ENCODE assay signal across 30 cellular contexts in genomic region chr12:44428825-44429224, GRCh38.
DNase-seq lines count a peak whose midpoint lies in the region; ATAC-seq, FAIRE-seq and TF ChIP-seq lines count a peak whose summit lies in the region.
"Had no signal": no experiment of that assay in that cellular context is flagged by ENCODE, and none has a peak within 500 bp of the region (broad histone marks: within the 10 kb centered on the region; RNA-seq: fewer than 3 reads in every experiment).

No MANE protein-coding gene starts in this region.

- no peaks in the 10 kb centered on the region for H3K27me3 ChIP-seq in H7 (ENCODE audit: control insufficient read depth, insufficient read depth, low read length)
- no peaks in the 10 kb centered on the region for H3K27me3 ChIP-seq in H1 (replicated peaks in 1 of 4; ENCODE audit: control insufficient read depth in 3 of 4, extremely low read depth in 1 of 4, insufficient read depth in 3 of 4, low read length in 3 of 4)
- H3K27me3 ChIP-seq: adrenal gland, pancreas, Peyer's patch, upper lobe of right lung had no signal

- no peak overlapping the region for H2BK12ac ChIP-seq in H1 (ENCODE audit: low read depth, low read length)

- H4K20me1 ChIP-seq in H1 (replicated peaks in 1 of 2; ENCODE audit: control insufficient read depth in 1 of 2, insufficient read depth in 2 of 2, low read length in 2 of 2): no peaks in the 10 kb centered on the region

- no peak overlapping the region for H4K5ac ChIP-seq in H1 (ENCODE audit: insufficient read length, low read depth, low read length)

- H3K4me1 ChIP-seq in H1 (replicated peaks in 1 of 4; ENCODE audit: control insufficient read depth in 3 of 4, insufficient read depth in 4 of 4, low read length in 3 of 4): peaks cover 2 to 10% (median 8%) of the 10 kb centered on the region in 4 experiments; a peak in 6 of 7 replicates
- H3K4me1 ChIP-seq: adrenal gland, Caco-2, pancreas, Peyer's patch, upper lobe of right lung had no signal

- H3K4me2 ChIP-seq in H1 (ENCODE audit: insufficient read depth in 1 of 2, low read depth in 2 of 2, low read length in 2 of 2): peak overlapping the region; percentile 39 to 47

- H3K9me3 ChIP-seq in H1 (ENCODE audit: insufficient read depth in 2 of 2, low read depth in 1 of 2, low read length in 1 of 2): no peaks in the 10 kb centered on the region
- H3K9me3 ChIP-seq: adrenal gland, Caco-2, pancreas, Peyer's patch, upper lobe of right lung had no signal

- H4K8ac ChIP-seq in H1 (ENCODE audit: extremely low read depth, insufficient read depth, low read length): no peak overlapping the region

- H3K23ac ChIP-seq in H1 (ENCODE audit: insufficient read length): no peak overlapping the region

- peak; percentile 43 for DNase-seq in H7
- peak in 1 of 2 experiments; percentile 41 for DNase-seq in H1 (ENCODE audit: low read depth in 1 of 2, low spot score in 2 of 2)
- DNase-seq in left kidney (ENCODE audit: low read depth, low spot score): peak; percentile 15
- no peak for DNase-seq in NCI-H2107 (lab: John Stamatoyannopoulos, UW)
- no peak for DNase-seq in NCI-H1105 (lab: John Stamatoyannopoulos, UW)
- DNase-seq: activated CD8-positive, alpha-beta T cell treated with anti-CD3 and anti-CD28 coated beads for 36 hours; activated naive CD4-positive, alpha-beta T cell treated with anti-CD3 and anti-CD28 coated beads, Interleukin-2, amount 10 ng/mL, durations not matched to agents 7 days and 5 days; adrenal gland; Caco-2; DMS79; glutamatergic neuron; GOT3; left cardiac atrium; NCI-H1105 treated with DMSO at 0.1 percent for 48 hours; NCI-H187 treated with DMSO at 0.1 percent for 48 hours; NCI-H2227 treated with DMSO at 0.1 percent for 48 hours; NCI-H526; nephron progenitor cell; pancreas; Peyer's patch; retina; SHP77 treated with DMSO at 0.1 percent for 48 hours; stimulated activated naive B cell treated with anti-CD40 and anti-IgM and Interleukin-4, amounts not matched to agents 10 μg/mL and 1 μg/mL and 100 μg/mL, for 72 hours; upper lobe of right lung had no signal

- no peaks in the 10 kb centered on the region for H3K79me2 ChIP-seq in H1 (ENCODE audit: control insufficient read depth in 1 of 2, insufficient read depth in 2 of 2, low read length in 2 of 2)

- 0 out of 2 replicates have a peak overlapping the region, but pooled peaks have one; percentile 0 for H2AFZ ChIP-seq in H1 (ENCODE audit: low read length)

- H3K4me3 ChIP-seq in H7 (ENCODE audit: insufficient read depth, low read depth, low read length) (no peak overlapping the region), H1 (ENCODE audit: extremely low read depth in 1 of 4, insufficient read depth in 2 of 4, low read depth in 3 of 4, low read length in 4 of 4) (no peak overlapping the region; a peak in 1 of 8 replicates)
- H3K4me3 ChIP-seq: adrenal gland, pancreas, Peyer's patch, upper lobe of right lung had no signal

- no peak overlapping the region for H2AK5ac ChIP-seq in H1 (ENCODE audit: low read depth, low read length)

- no peak overlapping the region for H3K9ac ChIP-seq in H1 (replicated peaks in 1 of 4; ENCODE audit: extremely low read depth in 1 of 4, low read depth in 3 of 4, low read length in 3 of 4)

- peak; percentile 98 for FAIRE-seq in H1 (lab: Jason Lieb, UNC)
- FAIRE-seq: GM18507, GM19239, pancreas had no signal

- H3K4ac ChIP-seq in H1 (replicated peaks; ENCODE audit: insufficient read length, low read depth, low read length): no peak overlapping the region

- 17% methylated on average over 2 of the region's 2 CpGs; no CpG with 5 or more reads in 1 of the 2 experiments for WGBS in H1 (ENCODE audit: extremely low coverage in 1 of 2, insufficient coverage in 1 of 2, insufficient read length in 1 of 2, insufficient replicate concordance in 2 of 2, low coverage in 1 of 2, low lambda C conversion rate in 2 of 2, missing lambda C conversion rate in 1 of 2), 2 experiments

- no peak overlapping the region for H2BK120ac ChIP-seq in H1 (replicated peaks; ENCODE audit: low read depth, low read length)

- CTCF ChIA-PET in H1 (lab: Charles Lee; ENCODE audit: partially characterized antibody): interaction anchor here (1.0 kb wide), 1 partner anchor 962 kb away, joined by 3 read pairs; no protein-coding TSS in a partner anchor

- H3K36me3 ChIP-seq in H7 (replicated peaks; ENCODE audit: control insufficient read depth, insufficient read depth, low read length) (no peaks in the 10 kb centered on the region), H1 (ENCODE audit: control insufficient read depth in 2 of 4, insufficient read depth in 4 of 4, low read length in 3 of 4) (no peaks in the 10 kb centered on the region)
- H3K36me3 ChIP-seq: adrenal gland, pancreas, Peyer's patch, upper lobe of right lung had no signal

- 0 out of 2 replicates have a peak overlapping the region, but pooled peaks have one; percentile 24 for H2BK20ac ChIP-seq in H1 (ENCODE audit: low read length)

- 0 out of 2 replicates have a peak overlapping the region, but pooled peaks have one; percentile 37 for H2BK15ac ChIP-seq in H1 (ENCODE audit: low read length)

- no peak overlapping the region for H2BK5ac ChIP-seq in H1 (ENCODE audit: low read depth, low read length)

- no peak for TF ChIP-seq RAD21 in H1 (IDR thresholded peaks at IDR 0.05 in 1 of 2, conservative IDR thresholded peaks at IDR 0.05 in 1 of 2; ENCODE audit: low read depth in 2 of 2, low read length in 2 of 2)

- POLR2A ChIA-PET in H1 (lab: Charles Lee; ENCODE audit: partially characterized antibody): no interaction called here

- peak overlapping the region; percentile 16; the same call in 1 of the 2 replicates for H3K27ac ChIP-seq in H1 (ENCODE audit: low read depth, low read length)
- H3K27ac ChIP-seq: adrenal gland, C4-2B, pancreas, Peyer's patch, upper lobe of right lung had no signal

- no peak; a peak in 1 of 3 replicates for TF ChIP-seq EP300 in H1 (IDR thresholded peaks at IDR 0.05; ENCODE audit: borderline replicate concordance in 1 of 2, low read depth in 2 of 2, low read length in 2 of 2)

- no peak overlapping the region for H3K18ac ChIP-seq in H1 (ENCODE audit: extremely low read depth, low read length)

- no peak for TF ChIP-seq POLR2A in H1 (IDR thresholded peaks at IDR 0.05; ENCODE audit: control extremely low read depth in 1 of 2, low read depth in 2 of 2, low read length in 2 of 2)

- TF ChIP-seq CTCF in H1 (IDR thresholded peaks at IDR 0.05; ENCODE audit: control extremely low read depth in 1 of 3, insufficient read depth in 1 of 3, low read depth in 1 of 3, low read length in 3 of 3): no peak

- H3K14ac ChIP-seq in H1 (ENCODE audit: insufficient read length): no peak overlapping the region

- H3K56ac ChIP-seq in H1 (replicated peaks; ENCODE audit: insufficient read length, low read depth, low read length): no peak overlapping the region

- ATAC-seq in HG02885 (IDR thresholded peaks at IDR 0.05; ENCODE audit: poor library complexity, unreplicated experiment) (peak; percentile 25), HG03139 (IDR thresholded peaks at IDR 0.05; ENCODE audit: unreplicated experiment) (no peak)
- ATAC-seq: activated CD8-positive, alpha-beta T cell treated with anti-CD3 and anti-CD28 coated beads for 36 hours; activated T-helper 17 cell treated with anti-CD3 and anti-CD28 coated beads, Interleukin-2, amount 50 U/mL, for 72 hours; left cardiac atrium; pancreas; upper lobe of right lung had no signal

- H3K79me1 ChIP-seq in H1 (ENCODE audit: low read depth, low read length): no peaks in the 10 kb centered on the region

- H4K91ac ChIP-seq in H1 (replicated peaks; ENCODE audit: insufficient read length, low read length): no peak overlapping the region

- no peaks in the 10 kb centered on the region for H3K23me2 ChIP-seq in H1 (ENCODE audit: low read depth, low read length)

TF ChIP-seq in H1, 55 proteins besides CTCF, POLR2A, EP300 and RAD21:
- TF ChIP-seq CHD2 (IDR thresholded peaks at IDR 0.05; ENCODE audit: low read length): no peak
- no peak for TF ChIP-seq CHD1 (IDR thresholded peaks at IDR 0.05; ENCODE audit: low read depth, low read length)
- TF ChIP-seq BACH1 (IDR thresholded peaks at IDR 0.05; ENCODE audit: low read length): peak; percentile 66; the same call in 1 of the 2 replicates
- TF ChIP-seq ATF3 (IDR thresholded peaks at IDR 0.05; ENCODE audit: insufficient read depth, low read depth, low read length): no peak
- no peak for TF ChIP-seq MAFK (IDR thresholded peaks at IDR 0.05; ENCODE audit: low read depth, low read length)
- TF ChIP-seq TCF12 (IDR thresholded peaks at IDR 0.05; ENCODE audit: low read depth, low read length): 0 out of 2 replicates have a peak, but pooled peaks have one; percentile 5
- no peak for TF ChIP-seq NRF1 (IDR thresholded peaks at IDR 0.05; ENCODE audit: low read depth, low read length)
- TF ChIP-seq ZNF274 (IDR thresholded peaks at IDR 0.05; ENCODE audit: borderline replicate concordance, extremely low read depth, low read length): no peak
- TF ChIP-seq TEAD4 (IDR thresholded peaks at IDR 0.05; ENCODE audit: low read depth, low read length): 0 out of 2 replicates have a peak, but pooled peaks have one; percentile 23
- no peak for TF ChIP-seq KDM5A (IDR thresholded peaks at IDR 0.05; ENCODE audit: low read length)
- TF ChIP-seq ATF2 (IDR thresholded peaks at IDR 0.05; ENCODE audit: low read length): no peak
TF ChIP-seq in H1: peak in this region for 3.

Comparison
In these comparisons a context has a peak if more than half of its experiments do, and no peak if none do; other contexts are left out.
1. DNase-seq: peak in H7 (single experiment) and left kidney (single experiment); none in NCI-H2107 (single experiment) and NCI-H1105 (single experiment).